9 cellular contexts compared by ENCODE assay signal in the genomic region with DNA sequence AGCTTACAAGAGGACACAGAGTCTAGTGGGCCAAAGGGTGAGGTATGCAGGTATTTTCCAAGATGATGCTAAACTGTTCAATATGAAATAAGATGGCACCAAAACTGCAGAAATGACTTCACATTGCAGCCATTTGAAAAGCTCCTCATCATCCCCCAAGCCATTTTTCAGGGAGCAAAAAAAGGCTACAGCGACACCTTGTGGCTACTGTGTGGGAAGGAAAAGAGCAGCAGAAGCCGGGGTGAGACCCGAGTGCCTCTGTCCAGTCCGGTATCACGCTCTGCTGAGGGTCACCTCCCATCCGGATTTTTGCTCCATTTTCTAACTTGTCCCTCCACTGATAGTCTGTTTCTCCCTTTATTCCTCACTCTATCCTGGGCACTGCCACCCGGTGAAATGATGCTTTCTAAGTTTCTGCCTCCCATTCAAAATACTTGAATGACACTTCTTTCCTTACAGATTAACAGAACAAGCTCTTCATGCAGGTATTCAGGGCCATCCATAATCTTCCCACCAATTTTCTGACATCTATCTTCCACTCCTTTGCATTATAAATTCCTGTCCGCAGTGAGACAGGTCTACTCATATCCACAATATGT.
DNase-seq lines count a peak whose midpoint lies in the region; ATAC-seq and TF ChIP-seq lines count a peak whose summit lies in the region.
"Had no signal": no experiment of that assay in that cellular context is flagged by ENCODE, and none has a peak within 500 bp of the region (broad histone marks: within the 10 kb centered on the region; RNA-seq: fewer than 3 reads in every experiment).

No MANE protein-coding gene starts in this region.

- H3K9me3 Mint-ChIP-seq in activated T-helper 1 cell treated with anti-CD3 and anti-CD28 coated beads, Interleukin-12 subunit alpha, Interleukin-12 subunit beta, Interleukin-2, Interleukin-4 antibody, amounts not matched to agents 30 ng/mL and 10 ng/mL and 1 ng/mL, durations not matched to agents 14 hours and 24 hours and 36 hours, result no peaks in the 10 kb centered on the region

- H3K36me3 ChIP-seq in heart left ventricle, result no peaks in the 10 kb centered on the region
- no peaks in the 10 kb centered on the region for H3K36me3 ChIP-seq in gastrocnemius medialis

- H3K27me3 ChIP-seq in heart left ventricle, result peaks cover 0 to 4% (median 0%) of the 10 kb centered on the region in 9 donors
- peaks cover 0 to 3% (median 0%) of the 10 kb centered on the region in 3 donors for H3K27me3 ChIP-seq in gastrocnemius medialis

- no peaks in the 10 kb centered on the region for H3K9me3 ChIP-seq in heart left ventricle
- no peaks in the 10 kb centered on the region for H3K9me3 ChIP-seq in gastrocnemius medialis

- in situ Hi-C loops in ACHN (cut with HindIII; ENCODE audit: low pct_ligation_motif_present, low pct_unique_long_range_greater_than_20kb, low sequenced_read_pairs), result no loop called here
- in situ Hi-C loops in gastrocnemius medialis (cut with MboI; ENCODE audit: low sequenced_read_pairs in 4 of 4), result no loop called here

- H3K4me1 ChIP-seq in heart left ventricle (no peaks in the 10 kb centered on the region), gastrocnemius medialis (no peaks in the 10 kb centered on the region)

- peak; percentile 69 for DNase-seq in ACHN
- peak; percentile 62 for DNase-seq in GM10248 (ENCODE audit: extremely low spot score)
- DNase-seq in HEK293T (ENCODE audit: extremely low spot score), result peak; percentile 82
- peak; percentile 3 for DNase-seq in NCI-H1048 (lab: John Stamatoyannopoulos, UW)
- peak; percentile 9 for DNase-seq in activated T-helper 1 cell treated with anti-CD3 and anti-CD28 coated beads, Interleukin-12 subunit alpha, Interleukin-12 subunit beta, Interleukin-2, Interleukin-4 antibody, amounts not matched to agents 30 ng/mL and 10 ng/mL and 1 ng/mL, durations not matched to agents 14 hours and 24 hours and 36 hours (ENCODE audit: low spot score)
- peak in 2 of 5 donors; percentile 19 to 33 for DNase-seq in heart left ventricle
- DNase-seq in gastrocnemius medialis, result no peak

- peak overlapping the region; percentile 4 for H3K27ac Mint-ChIP-seq in activated T-helper 1 cell treated with anti-CD3 and anti-CD28 coated beads, Interleukin-12 subunit alpha, Interleukin-12 subunit beta, Interleukin-2, Interleukin-4 antibody, amounts not matched to agents 30 ng/mL and 10 ng/mL and 1 ng/mL, durations not matched to agents 14 hours and 24 hours and 36 hours
- H3K27ac Mint-ChIP-seq: IgD-negative memory B cell had no signal

- no peak for TF ChIP-seq POLR2A in heart left ventricle (IDR thresholded peaks at IDR 0.05)
- TF ChIP-seq POLR2A in gastrocnemius medialis (IDR thresholded peaks at IDR 0.05), result no peak

- no peak overlapping the region for H3K4me3 Mint-ChIP-seq in activated T-helper 1 cell treated with anti-CD3 and anti-CD28 coated beads, Interleukin-12 subunit alpha, Interleukin-12 subunit beta, Interleukin-2, Interleukin-4 antibody, amounts not matched to agents 30 ng/mL and 10 ng/mL and 1 ng/mL, durations not matched to agents 14 hours and 24 hours and 36 hours
- H3K4me3 Mint-ChIP-seq: IgD-negative memory B cell had no signal

- H3K4me1 Mint-ChIP-seq in activated T-helper 1 cell treated with anti-CD3 and anti-CD28 coated beads, Interleukin-12 subunit alpha, Interleukin-12 subunit beta, Interleukin-2, Interleukin-4 antibody, amounts not matched to agents 30 ng/mL and 10 ng/mL and 1 ng/mL, durations not matched to agents 14 hours and 24 hours and 36 hours (ENCODE audit: low read depth), result no peaks in the 10 kb centered on the region
- H3K4me1 Mint-ChIP-seq: IgD-negative memory B cell had no signal

- peak in 3 of 4 donors; percentile 37 to 55 (median 54) for ATAC-seq in heart left ventricle
- no peak for ATAC-seq in gastrocnemius medialis
- ATAC-seq in GM18873 (IDR thresholded peaks at IDR 0.05; ENCODE audit: low FRiP score, unreplicated experiment), result no peak

- CTCF ChIA-PET in GM10248 (lab: Yijun Ruan, JAX), result interaction anchor here (0.6 to 2.8 kb wide), 22 partner anchors 10 to 539 kb away, joined by 3 to 21 read pairs (median 6); no protein-coding TSS in a partner anchor
- CTCF ChIA-PET in HEK293T (lab: Yijun Ruan, JAX), result interaction anchor here (0.6 to 3.6 kb wide), 16 partner anchors 9 to 465 kb away, joined by 3 to 44 read pairs (median 4); no protein-coding TSS in a partner anchor

- peak; percentile 70 for TF ChIP-seq CTCF in GM10248 (IDR thresholded peaks at IDR 0.05; ENCODE audit: control extremely low read depth, extremely low read depth, low read depth, missing control alignments)
- peak; percentile 47 to 73 (median 64) for TF ChIP-seq CTCF in heart left ventricle (IDR thresholded peaks at IDR 0.05)
- TF ChIP-seq CTCF in gastrocnemius medialis (IDR thresholded peaks at IDR 0.05 in 4 of 5, conservative IDR thresholded peaks at IDR 0.05 in 1 of 5), result peak in 3 of 5 experiments; percentile 23 to 43 (median 23)

- no peak overlapping the region for H3K4me3 ChIP-seq in heart left ventricle
- H3K4me3 ChIP-seq in gastrocnemius medialis, result no peak overlapping the region

- WGBS in heart left ventricle, 4 donors, result 18 to 21% (median 19%) methylated on average over 8 of the region's 8 CpGs

- POLR2A ChIA-PET in GM10248 (lab: Yijun Ruan, JAX) (no interaction called here), HEK293T (lab: Yijun Ruan, JAX) (no interaction called here)

- peaks cover 4% of the 10 kb centered on the region for H3K27me3 Mint-ChIP-seq in activated T-helper 1 cell treated with anti-CD3 and anti-CD28 coated beads, Interleukin-12 subunit alpha, Interleukin-12 subunit beta, Interleukin-2, Interleukin-4 antibody, amounts not matched to agents 30 ng/mL and 10 ng/mL and 1 ng/mL, durations not matched to agents 14 hours and 24 hours and 36 hours (ENCODE audit: insufficient read depth)

- H3K27ac ChIP-seq in heart left ventricle, result no peak overlapping the region
- no peak overlapping the region for H3K27ac ChIP-seq in gastrocnemius medialis

- intact Hi-C loops in activated T-helper 1 cell treated with anti-CD3 and anti-CD28 coated beads, Interleukin-12 subunit alpha, Interleukin-12 subunit beta, Interleukin-2, Interleukin-4 antibody, amounts not matched to agents 30 ng/mL and 10 ng/mL and 1 ng/mL, durations not matched to agents 14 hours and 24 hours and 36 hours (cut with micrococcal nuclease), result loop anchor here (1.0 kb wide), 1 partner anchor 20 kb away; no protein-coding TSS in a partner anchor
- intact Hi-C loops in heart left ventricle (cut with DNase I) (no loop called here), gastrocnemius medialis (cut with DNase I; ENCODE audit: low total_unique reads) (no loop called here)

- no peaks in the 10 kb centered on the region for H3K36me3 Mint-ChIP-seq in activated T-helper 1 cell treated with anti-CD3 and anti-CD28 coated beads, Interleukin-12 subunit alpha, Interleukin-12 subunit beta, Interleukin-2, Interleukin-4 antibody, amounts not matched to agents 30 ng/mL and 10 ng/mL and 1 ng/mL, durations not matched to agents 14 hours and 24 hours and 36 hours (ENCODE audit: low read depth)
- H3K36me3 Mint-ChIP-seq: IgD-negative memory B cell had no signal

TF ChIP-seq in HEK293T, 16 proteins besides CTCF, POLR2A, EP300 and RAD21:
- TF ChIP-seq, protein P1, sequence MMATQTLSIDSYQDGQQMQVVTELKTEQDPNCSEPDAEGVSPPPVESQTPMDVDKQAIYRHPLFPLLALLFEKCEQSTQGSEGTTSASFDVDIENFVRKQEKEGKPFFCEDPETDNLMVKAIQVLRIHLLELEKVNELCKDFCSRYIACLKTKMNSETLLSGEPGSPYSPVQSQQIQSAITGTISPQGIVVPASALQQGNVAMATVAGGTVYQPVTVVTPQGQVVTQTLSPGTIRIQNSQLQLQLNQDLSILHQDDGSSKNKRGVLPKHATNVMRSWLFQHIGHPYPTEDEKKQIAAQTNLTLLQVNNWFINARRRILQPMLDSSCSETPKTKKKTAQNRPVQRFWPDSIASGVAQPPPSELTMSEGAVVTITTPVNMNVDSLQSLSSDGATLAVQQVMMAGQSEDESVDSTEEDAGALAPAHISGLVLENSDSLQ (IDR thresholded peaks at IDR 0.05), result no peak
- TF ChIP-seq SP1 (IDR thresholded peaks at IDR 0.05) (no peak), FOXA1 (IDR thresholded peaks at IDR 0.05) (no peak), ARNT (IDR thresholded peaks at IDR 0.05) (no peak), ELF4 (IDR thresholded peaks at IDR 0.05) (no peak), TARDBP (IDR thresholded peaks at IDR 0.05) (no peak), SUZ12 (IDR thresholded peaks at IDR 0.05) (no peak), HDGF (IDR thresholded peaks at IDR 0.05; ENCODE audit: borderline replicate concordance) (no peak), CTBP1 (IDR thresholded peaks at IDR 0.05; ENCODE audit: borderline replicate concordance) (no peak), FOXM1 (IDR thresholded peaks at IDR 0.05; ENCODE audit: borderline replicate concordance) (no peak)

Comparison
In these comparisons a context has a peak if more than half of its experiments do, and no peak if none do; other contexts are left out.
1. DNase-seq: peak in ACHN (single experiment), GM10248 (single experiment), HEK293T (single experiment), NCI-H1048 (single experiment) and activated T-helper 1 cell treated with anti-CD3 and anti-CD28 coated beads, Interleukin-12 subunit alpha, Interleukin-12 subunit beta, Interleukin-2, Interleukin-4 antibody, amounts not matched to agents 30 ng/mL and 10 ng/mL and 1 ng/mL, durations not matched to agents 14 hours and 24 hours and 36 hours (single experiment); none in gastrocnemius medialis (0 of 2).
2. ATAC-seq: peak in heart left ventricle (3 of 4); none in gastrocnemius medialis (0 of 2) and GM18873 (single experiment).
3. Peak in every context shown above with its lines, with median percentiles within 50 percentile points of each other: CTCF ChIP-seq.